Comparison of ENCODE assay signal across 28 cellular contexts in genomic region chr6:170464080-170464479, GRCh38.
DNase-seq lines count a peak whose midpoint lies in the region; ATAC-seq, FAIRE-seq and TF ChIP-seq lines count a peak whose summit lies in the region.
"Had no signal": no experiment of that assay in that cellular context is flagged by ENCODE, and none has a peak within 500 bp of the region (broad histone marks: within the 10 kb centered on the region; RNA-seq: fewer than 3 reads in every experiment).

No MANE protein-coding gene starts in this region.

- no peak overlapping the region for H3K27ac ChIP-seq in CD8-positive, alpha-beta memory T cell (ENCODE audit: low read depth, low read length)
- no peak overlapping the region for H3K27ac ChIP-seq in GM12878 (ENCODE audit: control insufficient read depth, insufficient read depth)
- no peak overlapping the region for H3K27ac ChIP-seq in neural progenitor cell
- no peak overlapping the region for H3K27ac ChIP-seq in gastrocnemius medialis
- H3K27ac ChIP-seq: BLaER1, body of pancreas, heart right ventricle, parathyroid adenoma had no signal

- no peaks in the 10 kb centered on the region for H3K36me3 Mint-ChIP-seq in CD8-positive, alpha-beta memory T cell
- H3K36me3 Mint-ChIP-seq in neural progenitor cell: peaks cover 5% of the 10 kb centered on the region
- H3K36me3 Mint-ChIP-seq: naive thymus-derived CD8-positive, alpha-beta T cell had no signal

- TF ChIP-seq CTCF in GM12878 (IDR thresholded peaks at IDR 0.05 in 2 of 3, conservative IDR thresholded peaks at IDR 0.05 in 1 of 3; ENCODE audit: control insufficient read depth in 2 of 3, extremely low read depth in 1 of 3, insufficient read depth in 1 of 3, low read depth in 3 of 3, low read length in 3 of 3) (no peak), neural progenitor cell (IDR thresholded peaks at IDR 0.05) (no peak), gastrocnemius medialis (IDR thresholded peaks at IDR 0.05 in 4 of 5, conservative IDR thresholded peaks at IDR 0.05 in 1 of 5) (no peak)

- H3K4me1 ChIP-seq in CD8-positive, alpha-beta memory T cell (ENCODE audit: insufficient read depth, low read length): peaks cover 7% of the 10 kb centered on the region
- H3K4me1 ChIP-seq in GM12878 (ENCODE audit: control insufficient read depth, insufficient read depth, low read length): peaks cover 15% of the 10 kb centered on the region
- peaks cover 3% of the 10 kb centered on the region for H3K4me1 ChIP-seq in neural progenitor cell
- no peaks in the 10 kb centered on the region for H3K4me1 ChIP-seq in gastrocnemius medialis
- H3K4me1 ChIP-seq: body of pancreas, parathyroid adenoma had no signal

- H4K20me1 ChIP-seq in GM12878 (ENCODE audit: control insufficient read depth, insufficient read depth): no peaks in the 10 kb centered on the region
- no peaks in the 10 kb centered on the region for H4K20me1 ChIP-seq in neural progenitor cell (ENCODE audit: low read depth)
- H4K20me1 ChIP-seq: BLaER1 had no signal

- H3K79me2 ChIP-seq in GM12878 (ENCODE audit: control insufficient read depth, insufficient read depth, low read length) (no peaks in the 10 kb centered on the region), neural progenitor cell (ENCODE audit: low read depth) (no peaks in the 10 kb centered on the region)
- H3K79me2 ChIP-seq: parathyroid adenoma had no signal

- no peak for TF ChIP-seq EP300 in GM12878 (IDR thresholded peaks at IDR 0.05; ENCODE audit: borderline replicate concordance in 1 of 2, control insufficient read depth in 1 of 2, low read depth in 2 of 2, low read length in 2 of 2)

- no peaks in the 10 kb centered on the region for H3K36me3 ChIP-seq in CD8-positive, alpha-beta memory T cell (ENCODE audit: insufficient read depth, low read length)
- H3K36me3 ChIP-seq in GM12878 (ENCODE audit: control insufficient read depth in 2 of 2, insufficient read depth in 2 of 2, low read length in 1 of 2): no peaks in the 10 kb centered on the region
- H3K36me3 ChIP-seq in neural progenitor cell: no peaks in the 10 kb centered on the region
- H3K36me3 ChIP-seq in gastrocnemius medialis: no peaks in the 10 kb centered on the region
- H3K36me3 ChIP-seq: BLaER1, heart right ventricle, right atrium auricular region, thyroid gland had no signal

- peaks cover 11% of the 10 kb centered on the region for H3F3A ChIP-seq in neural progenitor cell (ENCODE audit: low read depth)

- H3K9me3 ChIP-seq in CD8-positive, alpha-beta memory T cell (ENCODE audit: low read length): no peaks in the 10 kb centered on the region
- peaks cover 5% of the 10 kb centered on the region; the same call in 1 of the 3 replicates for H3K9me3 ChIP-seq in GM12878 (replicated peaks; ENCODE audit: control insufficient read depth, insufficient read depth, low read length)
- H3K9me3 ChIP-seq in neural progenitor cell (ENCODE audit: low read depth): no peaks in the 10 kb centered on the region
- no peaks in the 10 kb centered on the region for H3K9me3 ChIP-seq in gastrocnemius medialis
- H3K9me3 ChIP-seq: body of pancreas, right atrium auricular region, thyroid gland had no signal

- peak overlapping the region; percentile 15 to 78 (median 59) for H3K4me3 Mint-ChIP-seq in CD8-positive, alpha-beta memory T cell
- peak overlapping the region; percentile 13 for H3K4me3 Mint-ChIP-seq in neural progenitor cell
- H3K4me3 Mint-ChIP-seq: T-helper 1 cell treated with Interleukin-12 subunit alpha and Interleukin-12 subunit beta and Interleukin-4 antibody, amounts not matched to agents 30 μg/mL and 1 μg/mL, for 36 hours had no signal

- in situ Hi-C loops in GM12878 (cut with MboI) (no loop called here), gastrocnemius medialis (cut with MboI; ENCODE audit: low sequenced_read_pairs in 4 of 4) (no loop called here)

- H3K4me1 Mint-ChIP-seq in CD8-positive, alpha-beta memory T cell: peaks cover 30 to 47% (median 32%) of the 10 kb centered on the region in 3 donors
- H3K4me1 Mint-ChIP-seq in neural progenitor cell: peaks cover 11% of the 10 kb centered on the region

- peaks cover 0 to 2% (median 0%) of the 10 kb centered on the region in 5 donors for H3K9me3 Mint-ChIP-seq in CD8-positive, alpha-beta memory T cell
- H3K9me3 Mint-ChIP-seq in neural progenitor cell: peaks cover 11% of the 10 kb centered on the region

- peak overlapping the region in 7 of 8 donors; percentile 29 to 83 (median 61) for H3K27ac Mint-ChIP-seq in CD8-positive, alpha-beta memory T cell
- H3K27ac Mint-ChIP-seq in neural progenitor cell: peak overlapping the region; percentile 40
- H3K27ac Mint-ChIP-seq: T-helper 1 cell treated with Interleukin-12 subunit alpha and Interleukin-12 subunit beta and Interleukin-4 antibody, amounts not matched to agents 30 μg/mL and 1 μg/mL, for 36 hours had no signal

- H3K4me2 ChIP-seq in GM12878 (ENCODE audit: control insufficient read depth, insufficient read depth) (peak overlapping the region; percentile 22), neural progenitor cell (no peak overlapping the region)
- H3K4me2 ChIP-seq: BLaER1 had no signal

- DNase-seq in CD8-positive, alpha-beta memory T cell: no peak
- DNase-seq in GM12878 (ENCODE audit: low read depth, low spot score) (no peak), neural progenitor cell (ENCODE audit: low spot score) (no peak), NCI-H2107 treated with DMSO at 0.1 percent for 48 hours (lab: John Stamatoyannopoulos, UW; ENCODE audit: unreplicated experiment) (no peak), gastrocnemius medialis (no peak)
- DNase-seq in stimulated activated CD4-positive, alpha-beta T cell treated with anti-CD3 and anti-CD28 coated beads, Interleukin-12 subunit alpha, Interleukin-12 subunit beta, amount 100 ng/mL, for 4 hours: no peak
- DNase-seq: activated CD4-positive, alpha-beta T cell treated with anti-CD3 and anti-CD28 coated beads, Interleukin-2, amount 50 U/mL, for 4 hours; activated CD8-positive, alpha-beta memory T cell treated with anti-CD3 and anti-CD28 coated beads, Interleukin-2, amount 50 U/mL, for 4 hours; activated naive CD4-positive, alpha-beta T cell; body of pancreas; COR-L47; foreskin melanocyte; heart right ventricle; Kasumi-1; naive thymus-derived CD8-positive, alpha-beta T cell; NCI-H1417; NCI-H2029; NCI-H526; Right ventricle myocardium superior had no signal

- H3K27me3 Mint-ChIP-seq in CD8-positive, alpha-beta memory T cell: peaks cover 7 to 12% of the 10 kb centered on the region in 2 donors
- H3K27me3 Mint-ChIP-seq in neural progenitor cell (ENCODE audit: insufficient read depth, low read depth): peaks cover 4% of the 10 kb centered on the region

- no peaks in the 10 kb centered on the region for H3K27me3 ChIP-seq in CD8-positive, alpha-beta memory T cell (ENCODE audit: insufficient read depth, low read length, poor library complexity, severe bottlenecking)
- no peaks in the 10 kb centered on the region for H3K27me3 ChIP-seq in GM12878 (replicated peaks in 1 of 2; ENCODE audit: control insufficient read depth in 2 of 2, insufficient read depth in 2 of 2, low read length in 1 of 2)
- no peaks in the 10 kb centered on the region for H3K27me3 ChIP-seq in neural progenitor cell
- no peaks in the 10 kb centered on the region for H3K27me3 ChIP-seq in gastrocnemius medialis
- H3K27me3 ChIP-seq: BLaER1, body of pancreas, heart right ventricle, right atrium auricular region, thyroid gland had no signal

- H3K4me3 ChIP-seq in CD8-positive, alpha-beta memory T cell (ENCODE audit: low read length): no peak overlapping the region
- no peak overlapping the region for H3K4me3 ChIP-seq in GM12878
- no peak overlapping the region for H3K4me3 ChIP-seq in neural progenitor cell
- H3K4me3 ChIP-seq in gastrocnemius medialis: no peak overlapping the region
- H3K4me3 ChIP-seq: BLaER1, body of pancreas, heart right ventricle, right atrium auricular region, thyroid gland had no signal

- CTCF ChIA-PET in CD8-positive, alpha-beta memory T cell (lab: Charles Lee): no interaction called here
- CTCF ChIA-PET in GM12878 (lab: Yijun Ruan, JAX): interaction anchor here (0.9 to 2.6 kb wide), 4 partner anchors 11 to 632 kb away, joined by 3 to 37 read pairs (median 14); no protein-coding TSS in a partner anchor

- SMC1A ChIA-PET in GM12878 (lab: Charles Lee; ENCODE audit: uncharacterized antibody, unreplicated experiment): interaction anchor here (0.8 to 2.1 kb wide), 14 partner anchors 9 to 176 kb away, joined by 3 to 22 read pairs (median 4); no protein-coding TSS in a partner anchor

- H2AFZ ChIP-seq in GM12878 (ENCODE audit: control insufficient read depth, low read depth, low read length) (no peak overlapping the region), neural progenitor cell (replicated peaks) (no peak overlapping the region)
- H2AFZ ChIP-seq: parathyroid adenoma had no signal

- no TSS peak for BruUV-seq in GM12878 (replicated peaks; lab: Mats Ljungman, UMichigan)

- TF ChIP-seq POLR2A in GM12878 (IDR thresholded peaks at IDR 0.05; ENCODE audit: low read depth, low read length) (no peak), gastrocnemius medialis (IDR thresholded peaks at IDR 0.05) (no peak)

- ATAC-seq in GM19395 (IDR thresholded peaks at IDR 0.05; ENCODE audit: unreplicated experiment) (peak; percentile 4), GM12878 (peak; percentile 12; the same call in 2 of the 3 replicates), gastrocnemius medialis (no peak)
- ATAC-seq: body of pancreas, HCT116, SK-N-SH treated with all-trans-retinoic acid at 6 μM for 48 hours had no signal

- TF ChIP-seq RAD21 in GM12878 (IDR thresholded peaks at IDR 0.05; ENCODE audit: insufficient read depth, low read depth, low read length): no peak

- POLR2A ChIA-PET in CD8-positive, alpha-beta memory T cell (lab: Charles Lee): no interaction called here
- POLR2A ChIA-PET in GM12878 (lab: Charles Lee): interaction anchor here (1.6 to 2.9 kb wide), 2 partner anchors 11 to 54 kb away, joined by 6 to 20 read pairs; no protein-coding TSS in a partner anchor

- RAD21 ChIA-PET in GM12878 (lab: Charles Lee; ENCODE audit: unreplicated experiment): interaction anchor here (1.0 to 2.5 kb wide), 5 partner anchors 10 to 53 kb away, joined by 6 to 30 read pairs (median 14); no protein-coding TSS in a partner anchor

- FAIRE-seq in GM12878 (lab: Jason Lieb, UNC): no peak
- FAIRE-seq: TTC549 had no signal

- intact Hi-C loops in GM12878 (cut with micrococcal nuclease; ENCODE audit: unreplicated experiment): no loop called here
- intact Hi-C loops in gastrocnemius medialis (cut with DNase I; ENCODE audit: low total_unique reads): no loop called here

- H3K9ac ChIP-seq in GM12878 (ENCODE audit: control insufficient read depth, insufficient read depth, low read length) (no peak overlapping the region), neural progenitor cell (no peak overlapping the region)
- H3K9ac ChIP-seq: BLaER1, parathyroid adenoma had no signal

- 47% methylated on average over 9 of the region's 9 CpGs for WGBS in GM12878 (ENCODE audit: insufficient coverage, insufficient replicate concordance, low lambda C conversion rate, missing lambda C conversion rate)

Comparison
In these comparisons a context has a peak if more than half of its experiments do, and no peak if none do; other contexts are left out.
1. ATAC-seq: peak in GM19395 (single experiment) and GM12878 (single experiment); none in gastrocnemius medialis (0 of 2).